Comparison of ENCODE assay signal across 1 cellular context in genomic region chr12:57752668-57753000, GRCh38.
TF ChIP-seq lines count a peak whose summit lies in the region.

No MANE protein-coding gene starts in this region.

TF ChIP-seq in K562, 482 proteins besides CTCF, POLR2A, EP300 and RAD21:
- no peak for TF ChIP-seq ZBTB33 (CRISPR knock-in tag; IDR thresholded peaks at IDR 0.05)
- TF ChIP-seq ZNF592 (IDR thresholded peaks at IDR 0.05): no peak
- no peak for TF ChIP-seq ZBTB34 (CRISPR knock-in tag; IDR thresholded peaks at IDR 0.05)
- TF ChIP-seq PRDM10 (IDR thresholded peaks at IDR 0.05; ENCODE audit: partially characterized antibody): peak; percentile 69
- TF ChIP-seq TCF15 (CRISPR knock-in tag; IDR thresholded peaks at IDR 0.05): no peak
- no peak for TF ChIP-seq HCFC1 (IDR thresholded peaks at IDR 0.05; ENCODE audit: low read depth, low read length)
- TF ChIP-seq E2F6 (IDR thresholded peaks at IDR 0.05; ENCODE audit: borderline replicate concordance in 1 of 2, extremely low read depth in 1 of 2, insufficient read depth in 1 of 2, insufficient read length in 1 of 2, low read depth in 1 of 2, low read length in 1 of 2, poor library complexity in 1 of 2, severe bottlenecking in 1 of 2): no peak
- peak in 1 of 2 experiments; percentile 78; a peak in 2 of 4 replicates for TF ChIP-seq CSDE1 (IDR thresholded peaks at IDR 0.05)
- 0 out of 2 replicates have a peak, but pooled peaks have one; percentile 44 for TF ChIP-seq CUX1 (CRISPR knock-in tag; IDR thresholded peaks at IDR 0.05)
- no peak for TF ChIP-seq CC2D1A (IDR thresholded peaks at IDR 0.05)
- TF ChIP-seq ZNF282 (CRISPR knock-in tag; IDR thresholded peaks at IDR 0.05): no peak
- no peak for TF ChIP-seq STAG1 (CRISPR knock-in tag; IDR thresholded peaks at IDR 0.05; ENCODE audit: borderline replicate concordance)
- 0 out of 2 replicates have a peak, but pooled peaks have one; percentile 19 for TF ChIP-seq ZFP91 (CRISPR knock-in tag; IDR thresholded peaks at IDR 0.05)
- 0 out of 2 replicates have a peak, but pooled peaks have one; percentile 10 for TF ChIP-seq KLF1 (tag; IDR thresholded peaks at IDR 0.05)
- 0 out of 2 replicates have a peak, but pooled peaks have one; percentile 61 for TF ChIP-seq ZBTB7A (IDR thresholded peaks at IDR 0.05; ENCODE audit: borderline replicate concordance, control insufficient read depth, low read depth, low read length)
TF ChIP-seq in K562: peak in this region for 6.
